ENCODE assay signal across 18 cellular contexts in the genomic region with DNA sequence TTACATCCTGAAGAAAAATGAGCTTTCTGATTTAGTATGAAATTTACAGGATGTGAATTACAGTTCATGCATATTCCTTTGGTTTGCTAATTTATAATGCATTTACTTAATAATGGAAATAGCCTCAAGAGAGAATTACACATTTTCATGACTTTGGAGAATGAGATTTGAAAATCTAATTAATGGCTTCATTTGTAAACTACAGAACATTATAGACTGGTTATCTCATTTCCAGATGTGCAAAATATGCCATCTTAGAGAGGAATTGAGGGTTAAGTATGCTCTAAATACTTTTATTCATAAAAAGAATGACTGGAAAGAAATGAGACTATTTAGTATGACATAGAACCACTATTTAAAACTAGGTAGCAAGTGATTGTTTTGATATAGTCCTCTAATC.
"Had no signal": no experiment of that assay in that cellular context is flagged by ENCODE, and none has a peak within 500 bp of the region (broad histone marks: within the 10 kb centered on the region; RNA-seq: fewer than 3 reads in every experiment).

No MANE protein-coding gene starts in this region.

- H3K27ac ChIP-seq: coronary artery, esophagus muscularis mucosa, foreskin keratinocyte, gastroesophageal sphincter, hepatocyte, left lung, lower lobe of right lung had no signal

- H3K27me3 ChIP-seq: dorsolateral prefrontal cortex, esophagus muscularis mucosa, foreskin keratinocyte, gastroesophageal sphincter, heart left ventricle, hepatocyte, left lung had no signal

- H3K4me3 ChIP-seq: coronary artery, dorsolateral prefrontal cortex, esophagus muscularis mucosa, gastroesophageal sphincter, heart left ventricle, hepatocyte, left lung, lower lobe of right lung, mucosa of descending colon had no signal

- H3K9me3 ChIP-seq: esophagus muscularis mucosa, gastroesophageal sphincter, left lung, lower lobe of right lung, mucosa of descending colon had no signal

- DNase-seq: dermis blood vessel endothelial cell; dorsolateral prefrontal cortex; effector CD4-positive, alpha-beta T cell; effector memory CD4-positive, alpha-beta T cell; foreskin keratinocyte; heart left ventricle; hypothalamus; left cardiac atrium; left lung; left ventricle myocardium superior; lower lobe of right lung; mesenchymal stem cell; mucosa of descending colon; naive B cell had no signal

- H3K4me1 ChIP-seq: left lung, lower lobe of right lung had no signal

- H3K36me3 ChIP-seq: esophagus muscularis mucosa, gastroesophageal sphincter, heart left ventricle, left lung, lower lobe of right lung had no signal

- H3K4me2 ChIP-seq: hepatocyte had no signal

- ATAC-seq: foreskin keratinocyte, gastroesophageal sphincter, heart left ventricle, left cardiac atrium, left lung, lower lobe of right lung, mucosa of descending colon had no signal

- H2AFZ ChIP-seq: hepatocyte had no signal

- H3K79me2 ChIP-seq: hepatocyte had no signal
